26 cellular contexts compared by ENCODE assay signal in genomic region chr3:165775824-165776223, GRCh38.
"Had no signal": no experiment of that assay in that cellular context is flagged by ENCODE, and none has a peak within 500 bp of the region (broad histone marks: within the 10 kb centered on the region; RNA-seq: fewer than 3 reads in every experiment).

No MANE protein-coding gene starts in this region.

- DNase-seq: colonic mucosa; cortex of kidney; dermis blood vessel endothelial cell; dorsolateral prefrontal cortex; effector CD4-positive, alpha-beta T cell; effector CD8-positive, alpha-beta T cell; effector memory CD4-positive, alpha-beta T cell; effector memory CD8-positive, alpha-beta T cell; endodermal cell; erythroblast; esophagus squamous epithelium; foreskin fibroblast; foreskin keratinocyte; foreskin melanocyte; gastrocnemius medialis; glutamatergic neuron; head of caudate nucleus; heart left ventricle; heart right ventricle had no signal

- H3K4me3 ChIP-seq: colonic mucosa, coronary artery, dorsolateral prefrontal cortex, esophagus muscularis mucosa, esophagus squamous epithelium, gastrocnemius medialis, gastroesophageal sphincter, heart left ventricle, heart right ventricle, hepatocyte had no signal

- H3K27me3 ChIP-seq: colonic mucosa, dorsolateral prefrontal cortex, esophagus muscularis mucosa, esophagus squamous epithelium, foreskin keratinocyte, gastrocnemius medialis, gastroesophageal sphincter, heart left ventricle, heart right ventricle, hepatocyte had no signal

- H3K79me2 ChIP-seq: hepatocyte had no signal

- H3K27ac ChIP-seq: colonic mucosa, coronary artery, dorsolateral prefrontal cortex, epithelial cell of prostate, esophagus muscularis mucosa, esophagus squamous epithelium, foreskin keratinocyte, gastrocnemius medialis, gastroesophageal sphincter, heart left ventricle, heart right ventricle, hepatocyte had no signal

- H3K4me1 ChIP-seq: colonic mucosa, esophagus muscularis mucosa, esophagus squamous epithelium, foreskin keratinocyte, gastrocnemius medialis, heart left ventricle, heart right ventricle had no signal

- ATAC-seq: effector memory CD8-positive, alpha-beta T cell; esophagus mucosa; foreskin keratinocyte; gastrocnemius medialis; gastroesophageal sphincter; heart left ventricle; heart right ventricle had no signal

- H2AFZ ChIP-seq: hepatocyte had no signal

- H3K9me3 ChIP-seq: colonic mucosa, esophagus muscularis mucosa, esophagus squamous epithelium, gastrocnemius medialis, gastroesophageal sphincter had no signal

- H3K36me3 ChIP-seq: colonic mucosa, esophagus squamous epithelium, gastrocnemius medialis, heart left ventricle, heart right ventricle had no signal

- H3K4me2 ChIP-seq: hepatocyte had no signal

- FAIRE-seq: endothelial cell of umbilical vein had no signal
